Comparison of ENCODE assay signal across 9 cellular contexts in genomic region chr19:50477751-50478515, GRCh38. TPM values are rescaled to one million over a fixed set of nuclear protein-coding genes. Genes with fewer than 3 reads are reported as not detected.
A peak's percentile ranks its signal among the peaks of the same experiment; 100 is the strongest.
DNase-seq lines count a peak whose midpoint lies in the region; ATAC-seq and TF ChIP-seq lines count a peak whose summit lies in the region.
"Had no signal": no experiment of that assay in that cellular context is flagged by ENCODE, and none has a peak within 500 bp of the region (broad histone marks: within the 10 kb centered on the region; RNA-seq: fewer than 3 reads in every experiment).

No MANE protein-coding gene starts in this region.

- H3K27ac ChIP-seq in KMS-11 (no peak overlapping the region), osteoblast (ENCODE audit: low read depth, low read length) (no peak overlapping the region)

- no peaks in the 10 kb centered on the region for H3K9me3 Mint-ChIP-seq in Caco-2 (ENCODE audit: unreplicated experiment)
- no peaks in the 10 kb centered on the region for H3K9me3 Mint-ChIP-seq in chondrocyte (ENCODE audit: low read depth)

- peak overlapping the region; percentile 65 for H3K4me2 ChIP-seq in KMS-11
- peak overlapping the region; percentile 84 for H3K4me2 ChIP-seq in osteoblast (ENCODE audit: insufficient read depth, low read length)

- H3K79me2 ChIP-seq in KMS-11 (ENCODE audit: insufficient read depth, low read depth) (peaks cover 17% of the 10 kb centered on the region; the same call in 1 of the 2 replicates), osteoblast (ENCODE audit: insufficient read depth, low read length) (peaks cover 23% of the 10 kb centered on the region)

- H3K27me3 Mint-ChIP-seq in Caco-2 (ENCODE audit: insufficient read depth, unreplicated experiment) (no peaks in the 10 kb centered on the region), chondrocyte (ENCODE audit: low read depth) (no peaks in the 10 kb centered on the region)

- H3K4me1 ChIP-seq in Caco-2 (no peaks in the 10 kb centered on the region), KMS-11 (ENCODE audit: low read depth, poor library complexity, severe bottlenecking) (peaks cover 5% of the 10 kb centered on the region), osteoblast (ENCODE audit: insufficient read depth, low read length) (peaks cover 7% of the 10 kb centered on the region)

- H3K9ac ChIP-seq in KMS-11, result no peak overlapping the region

- no TSS peak for BruUV-seq in Caco-2 (replicated peaks; lab: Mats Ljungman, UMichigan)

- ATAC-seq in GM21447 (IDR thresholded peaks at IDR 0.05; ENCODE audit: unreplicated experiment), result no peak

- H3K4me1 Mint-ChIP-seq in Caco-2 (ENCODE audit: low read depth, unreplicated experiment) (no peaks in the 10 kb centered on the region), chondrocyte (ENCODE audit: low read depth) (peaks cover 18% of the 10 kb centered on the region)

- H3K36me3 Mint-ChIP-seq in Caco-2 (ENCODE audit: insufficient read depth, unreplicated experiment) (peaks cover 42% of the 10 kb centered on the region), chondrocyte (ENCODE audit: low read depth) (peaks cover 8% of the 10 kb centered on the region)

- H3K4me3 ChIP-seq in Caco-2 (ENCODE audit: low read depth, low read length), result no peak overlapping the region
- no peak overlapping the region for H3K4me3 ChIP-seq in KMS-11 (IDR thresholded peaks at IDR 0.05; ENCODE audit: insufficient read depth, low read depth, low read length)
- H3K4me3 ChIP-seq in osteoblast (ENCODE audit: insufficient read depth, low read length), result peak overlapping the region; percentile 99

- H4K20me1 ChIP-seq in KMS-11 (ENCODE audit: insufficient read depth) (no peaks in the 10 kb centered on the region), osteoblast (ENCODE audit: insufficient read depth, low read length) (peaks cover 23% of the 10 kb centered on the region)

- H3K27me3 ChIP-seq in Caco-2 (replicated peaks; ENCODE audit: control insufficient read depth, insufficient read depth, low read length) (no peaks in the 10 kb centered on the region), KMS-11 (ENCODE audit: insufficient read depth, low read depth) (peaks cover 3% of the 10 kb centered on the region; the same call in 1 of the 2 replicates), osteoblast (ENCODE audit: insufficient read depth, low read length) (no peaks in the 10 kb centered on the region)

- H3K27ac Mint-ChIP-seq in Caco-2 (ENCODE audit: unreplicated experiment) (no peak overlapping the region), chondrocyte (ENCODE audit: unreplicated experiment) (no peak overlapping the region)

- H3K9me3 ChIP-seq in Caco-2 (no peaks in the 10 kb centered on the region), osteoblast (ENCODE audit: low read depth, low read length) (no peaks in the 10 kb centered on the region)

- intact Hi-C loops in Caco-2 (cut with micrococcal nuclease; ENCODE audit: unreplicated experiment), result no loop called here

- peak overlapping the region; percentile 89 for H3K4me3 Mint-ChIP-seq in Caco-2 (ENCODE audit: unreplicated experiment)
- peak overlapping the region; percentile 97 for H3K4me3 Mint-ChIP-seq in chondrocyte (ENCODE audit: unreplicated experiment)

- CTCF ChIA-PET in Caco-2 (lab: Charles Lee), result interaction anchor here (1.7 to 2.1 kb wide), 2 partner anchors 109 to 121 kb away, joined by 5 to 6 read pairs; no protein-coding TSS in a partner anchor

- no peak for DNase-seq in Caco-2
- DNase-seq in chondrocyte (ENCODE audit: low spot score), result peak; percentile 60
- no peak for DNase-seq in osteoblast (ENCODE audit: insufficient read length, low spot score, missing footprints)
- no peak for DNase-seq in DMS53 (lab: John Stamatoyannopoulos, UW)
- DNase-seq in UCSD-AML1 (lab: John Stamatoyannopoulos, UW; ENCODE audit: unreplicated experiment), result no peak
- DNase-seq in putamen (ENCODE audit: low spot score), result no peak
- DNase-seq: NCI-H2029 had no signal

- TF ChIP-seq CTCF in Caco-2 (IDR thresholded peaks at IDR 0.05; ENCODE audit: insufficient read depth in 1 of 2, low read depth in 1 of 2, low read length in 1 of 2, severe bottlenecking in 1 of 2, unreplicated experiment in 1 of 2), result no peak
- TF ChIP-seq CTCF in KMS-11 (conservative IDR thresholded peaks at IDR 0.05; ENCODE audit: low read depth, low read length), result no peak
- no peak for TF ChIP-seq CTCF in chondrocyte (IDR thresholded peaks at IDR 0.05)
- TF ChIP-seq CTCF in osteoblast (IDR thresholded peaks at IDR 0.05; ENCODE audit: extremely low read depth, low read depth, low read length), result no peak

- POLR2A ChIA-PET in Caco-2 (lab: Charles Lee), result no interaction called here

- H2AFZ ChIP-seq in KMS-11 (ENCODE audit: low read depth) (no peak overlapping the region), osteoblast (ENCODE audit: low read length) (no peak overlapping the region)

- H3K36me3 ChIP-seq in Caco-2 (ENCODE audit: control insufficient read depth, insufficient read depth, low read length) (no peaks in the 10 kb centered on the region), KMS-11 (ENCODE audit: insufficient read depth) (no peaks in the 10 kb centered on the region), osteoblast (ENCODE audit: insufficient read depth, low read length) (peaks cover 10% of the 10 kb centered on the region)

RNA-seq across cellular contexts. Expression of gene GARIN5A, which starts 1.3 kb away (rescaled TPM):
- total RNA-seq in Caco-2 (2022) (1.4 and 1.5 TPM in 2 replicates), chondrocyte (1.7 to 2.1 TPM (median 1.9 TPM) in 3 replicates), osteoblast (0.29 and 0.36 TPM in 2 replicates)

RNA-seq across cellular contexts. Expression of gene EMC10, which starts 1.6 kb away (rescaled TPM):
- total RNA-seq in Caco-2 (2022) (42.9 and 46.3 TPM in 2 replicates), chondrocyte (132 to 144 TPM (median 144 TPM) in 3 replicates), osteoblast (47.1 and 56.5 TPM in 2 replicates)

RNA-seq across cellular contexts. Expression of gene JOSD2, which starts 33.1 kb away (rescaled TPM):
- total RNA-seq in Caco-2 (2022) (27.7 and 27.9 TPM in 2 replicates), chondrocyte (42.5 to 44.7 TPM (median 43.1 TPM) in 3 replicates), osteoblast (19.4 and 22.8 TPM in 2 replicates)

RNA-seq across cellular contexts. Expression of gene ASPDH, which starts 35.8 kb away (rescaled TPM):
- total RNA-seq in Caco-2 (2022), result not detected in 2 replicates
- total RNA-seq in chondrocyte, result not detected in 3 replicates
- total RNA-seq in osteoblast, result not detected in 2 replicates

RNA-seq across cellular contexts. Expression of gene MYBPC2, which starts 45.2 kb away (rescaled TPM):
- total RNA-seq in Caco-2 (2022) (0.91 and 1.6 TPM in 2 replicates), chondrocyte (not detected in 3 replicates), osteoblast (not detected in 2 replicates)
